7 cellular contexts compared by ENCODE assay signal in genomic region chr11:84800755-84801346, GRCh38.
A peak's percentile ranks its signal among the peaks of the same experiment; 100 is the strongest.
DNase-seq lines count a peak whose midpoint lies in the region; ATAC-seq and TF ChIP-seq lines count a peak whose summit lies in the region.

No MANE protein-coding gene starts in this region.

- no peak overlapping the region for H3K9ac ChIP-seq in colonic mucosa (ENCODE audit: low read depth in 2 of 2, low read length in 2 of 2)

- H3K4me3 Mint-ChIP-seq in osteocyte (ENCODE audit: unreplicated experiment): no peak overlapping the region
- no peak overlapping the region for H3K4me3 Mint-ChIP-seq in activated CD8-positive, alpha-beta T cell treated with anti-CD3 and anti-CD28 coated beads for 36 hours

- H3K9me3 Mint-ChIP-seq in osteocyte (ENCODE audit: unreplicated experiment): peaks cover 4% of the 10 kb centered on the region
- H3K9me3 Mint-ChIP-seq in activated CD8-positive, alpha-beta T cell treated with anti-CD3 and anti-CD28 coated beads for 36 hours: peaks cover 31% of the 10 kb centered on the region

- no peaks in the 10 kb centered on the region for H3K4me1 Mint-ChIP-seq in osteocyte (ENCODE audit: unreplicated experiment)
- H3K4me1 Mint-ChIP-seq in activated CD8-positive, alpha-beta T cell treated with anti-CD3 and anti-CD28 coated beads for 36 hours (ENCODE audit: low read depth): no peaks in the 10 kb centered on the region

- POLR2A ChIA-PET in GM10248 (lab: Yijun Ruan, JAX): no interaction called here
- POLR2A ChIA-PET in activated CD8-positive, alpha-beta T cell treated with anti-CD3 and anti-CD28 coated beads for 36 hours (lab: Charles Lee): no interaction called here

- no peaks in the 10 kb centered on the region for H3K4me1 ChIP-seq in colonic mucosa

- H3K27ac Mint-ChIP-seq in osteocyte (ENCODE audit: unreplicated experiment): no peak overlapping the region
- no peak overlapping the region for H3K27ac Mint-ChIP-seq in activated CD8-positive, alpha-beta T cell treated with anti-CD3 and anti-CD28 coated beads for 36 hours

- no peak overlapping the region for H3K27ac ChIP-seq in colonic mucosa

- H3K36me3 ChIP-seq in colonic mucosa: no peaks in the 10 kb centered on the region

- no peak for ATAC-seq in GM21619 (IDR thresholded peaks at IDR 0.05; ENCODE audit: unreplicated experiment)
- ATAC-seq in activated CD8-positive, alpha-beta T cell treated with anti-CD3 and anti-CD28 coated beads for 36 hours: no peak

- no peaks in the 10 kb centered on the region for H3K9me3 ChIP-seq in colonic mucosa

- H3K36me3 Mint-ChIP-seq in osteocyte (ENCODE audit: unreplicated experiment): no peaks in the 10 kb centered on the region
- H3K36me3 Mint-ChIP-seq in activated CD8-positive, alpha-beta T cell treated with anti-CD3 and anti-CD28 coated beads for 36 hours (ENCODE audit: low read depth): no peaks in the 10 kb centered on the region

- no peaks in the 10 kb centered on the region for H3K27me3 ChIP-seq in colonic mucosa

- in situ Hi-C loops in G401 (cut with HindIII; ENCODE audit: low sequenced_read_pairs): no loop called here

- H3K27me3 Mint-ChIP-seq in osteocyte (ENCODE audit: unreplicated experiment): no peaks in the 10 kb centered on the region
- no peaks in the 10 kb centered on the region for H3K27me3 Mint-ChIP-seq in activated CD8-positive, alpha-beta T cell treated with anti-CD3 and anti-CD28 coated beads for 36 hours

- no peak overlapping the region for H3K4me3 ChIP-seq in colonic mucosa

- CTCF ChIA-PET in GM10248 (lab: Yijun Ruan, JAX): no interaction called here
- CTCF ChIA-PET in activated CD8-positive, alpha-beta T cell treated with anti-CD3 and anti-CD28 coated beads for 36 hours (lab: Charles Lee): no interaction called here

- TF ChIP-seq CTCF in colonic mucosa (IDR thresholded peaks at IDR 0.05): peak; percentile 23
- peak; percentile 29 for TF ChIP-seq CTCF in osteocyte (IDR thresholded peaks at IDR 0.05)
- TF ChIP-seq CTCF in GM10248 (IDR thresholded peaks at IDR 0.05; ENCODE audit: control extremely low read depth, extremely low read depth, low read depth, missing control alignments): no peak
- TF ChIP-seq CTCF in activated CD8-positive, alpha-beta T cell treated with anti-CD3 and anti-CD28 coated beads for 36 hours (IDR thresholded peaks at IDR 0.05): no peak

- intact Hi-C loops in colonic mucosa (cut with DNase I): no loop called here
- intact Hi-C loops in activated CD8-positive, alpha-beta T cell treated with anti-CD3 and anti-CD28 coated beads for 36 hours (cut with micrococcal nuclease): no loop called here

- DNase-seq in G401 (ENCODE audit: low spot score) (peak; percentile 16), NCI-H2227 treated with DMSO at 0.1 percent for 48 hours (lab: John Stamatoyannopoulos, UW) (peak; percentile 4), colonic mucosa (no peak), osteocyte (ENCODE audit: extremely low spot score, unreplicated experiment) (no peak), GM10248 (ENCODE audit: extremely low spot score) (no peak)
- DNase-seq in activated CD8-positive, alpha-beta T cell treated with anti-CD3 and anti-CD28 coated beads for 36 hours: no peak

Comparison
In these comparisons a context has a peak if more than half of its experiments do, and no peak if none do; other contexts are left out.
1. DNase-seq: peak in G401 (single experiment) and NCI-H2227 treated with DMSO at 0.1 percent for 48 hours (single experiment); none in colonic mucosa (single experiment), osteocyte (single experiment), GM10248 (single experiment) and activated CD8-positive, alpha-beta T cell treated with anti-CD3 and anti-CD28 coated beads for 36 hours (single experiment).
2. CTCF ChIP-seq: peak in colonic mucosa (single experiment) and osteocyte (single experiment); none in GM10248 (single experiment) and activated CD8-positive, alpha-beta T cell treated with anti-CD3 and anti-CD28 coated beads for 36 hours (single experiment).